Comparison of ENCODE assay signal across 23 cellular contexts in genomic region chr7:48074231-48074654, GRCh38. TPM values are rescaled to one million over a fixed set of nuclear protein-coding genes. Genes with fewer than 3 reads are reported as not detected.
DNase-seq lines count a peak whose midpoint lies in the region; ATAC-seq and TF ChIP-seq lines count a peak whose summit lies in the region.
"Had no signal": no experiment of that assay in that cellular context is flagged by ENCODE, and none has a peak within 500 bp of the region (broad histone marks: within the 10 kb centered on the region; RNA-seq: fewer than 3 reads in every experiment).

No MANE protein-coding gene starts in this region.

- H3K27ac Mint-ChIP-seq in activated naive CD8-positive, alpha-beta T cell treated with anti-CD3 and anti-CD28 coated beads, Interleukin-2, amount 10 ng/mL, durations not matched to agents 7 days and 5 days: no peak overlapping the region
- H3K27ac Mint-ChIP-seq in activated naive CD8-positive, alpha-beta T cell treated with anti-CD3 and anti-CD28 coated beads, Interleukin-2, amount 50 U/mL, for 24 hours: no peak overlapping the region
- H3K27ac Mint-ChIP-seq in Caco-2 (ENCODE audit: unreplicated experiment): no peak overlapping the region

- H3K27me3 Mint-ChIP-seq in activated naive CD8-positive, alpha-beta T cell treated with anti-CD3 and anti-CD28 coated beads, Interleukin-2, amount 10 ng/mL, durations not matched to agents 7 days and 5 days: peaks cover 2% of the 10 kb centered on the region
- H3K27me3 Mint-ChIP-seq in activated naive CD8-positive, alpha-beta T cell treated with anti-CD3 and anti-CD28 coated beads, Interleukin-2, amount 50 U/mL, for 24 hours: no peaks in the 10 kb centered on the region
- no peaks in the 10 kb centered on the region for H3K27me3 Mint-ChIP-seq in Caco-2 (ENCODE audit: insufficient read depth, unreplicated experiment)
- H3K27me3 Mint-ChIP-seq: CD8-positive, alpha-beta memory T cell had no signal

- in situ Hi-C loops in SK-MEL-5 (cut with HindIII; ENCODE audit: low pct_unique_long_range_greater_than_20kb, low sequenced_read_pairs): no loop called here

- DNase-seq in activated naive CD8-positive, alpha-beta T cell treated with anti-CD3 and anti-CD28 coated beads, Interleukin-2, amount 10 ng/mL, durations not matched to agents 7 days and 5 days: no peak
- DNase-seq in activated naive CD8-positive, alpha-beta T cell treated with anti-CD3 and anti-CD28 coated beads, Interleukin-2, amount 50 U/mL, for 24 hours: no peak
- DNase-seq in SK-MEL-5 (ENCODE audit: low read depth, low spot score): peak; percentile 96
- DNase-seq in foreskin keratinocyte: peak in 1 of 2 donors; percentile 51
- DNase-seq in A673 (ENCODE audit: low spot score): no peak
- no peak for DNase-seq in DMS53 treated with DMSO at 0.1 percent for 48 hours (lab: John Stamatoyannopoulos, UW; ENCODE audit: unreplicated experiment)
- no peak for DNase-seq in Caco-2
- DNase-seq: activated CD4-positive, alpha-beta T cell treated with anti-CD3 and anti-CD28 coated beads, Interleukin-2, amount 50 U/mL, for 4 hours; activated T-cell treated with anti-CD3 and anti-CD28 coated beads, Interleukin-2, amount 50 U/mL, for 1 hour; adrenal gland; caudate nucleus; CD8-positive, alpha-beta memory T cell; effector CD4-positive, alpha-beta T cell; esophagus squamous epithelium; left cardiac atrium; NCI-H1930; NCI-H510A; right cardiac atrium; stimulated activated naive CD8-positive, alpha-beta T cell treated with anti-CD3 and anti-CD28 coated beads, Interleukin-15, Interleukin-2, amounts not matched to agents 100 U/mL and 50 U/mL, for 24 hours; transverse colon had no signal

- intact Hi-C loops in A673 (cut with micrococcal nuclease; ENCODE audit: unreplicated experiment): no loop called here
- intact Hi-C loops in Caco-2 (cut with micrococcal nuclease; ENCODE audit: unreplicated experiment): no loop called here

- H3K4me3 ChIP-seq in A673 (ENCODE audit: low read depth, low read length, poor library complexity, severe bottlenecking) (no peak overlapping the region), Caco-2 (ENCODE audit: low read depth, low read length) (no peak overlapping the region)
- H3K4me3 ChIP-seq: adrenal gland, esophagus squamous epithelium, transverse colon had no signal

- BruUV-seq in A673 (replicated peaks; lab: Mats Ljungman, UMichigan) (no TSS peak), Caco-2 (replicated peaks; lab: Mats Ljungman, UMichigan) (no TSS peak)

- TF ChIP-seq CTCF in foreskin keratinocyte (conservative IDR thresholded peaks at IDR 0.05) (no peak), A673 (conservative IDR thresholded peaks at IDR 0.05; ENCODE audit: low read depth, low read length) (no peak), Caco-2 (IDR thresholded peaks at IDR 0.05; ENCODE audit: insufficient read depth in 1 of 2, low read depth in 1 of 2, low read length in 1 of 2, severe bottlenecking in 1 of 2, unreplicated experiment in 1 of 2) (no peak)

- no peaks in the 10 kb centered on the region for H3K27me3 ChIP-seq in foreskin keratinocyte
- no peaks in the 10 kb centered on the region for H3K27me3 ChIP-seq in A673 (replicated peaks; ENCODE audit: insufficient read depth, low read depth, low read length, poor library complexity)
- H3K27me3 ChIP-seq in Caco-2 (replicated peaks; ENCODE audit: control insufficient read depth, insufficient read depth, low read length): no peaks in the 10 kb centered on the region
- H3K27me3 ChIP-seq: adrenal gland, esophagus squamous epithelium, transverse colon had no signal

- CTCF ChIA-PET in A673 (lab: Charles Lee) (no interaction called here), Caco-2 (lab: Charles Lee) (no interaction called here)

- peak; percentile 18 for ATAC-seq in activated naive CD8-positive, alpha-beta T cell treated with anti-CD3 and anti-CD28 coated beads, Interleukin-2, amount 10 ng/mL, durations not matched to agents 7 days and 5 days (ENCODE audit: low read depth)
- no peak for ATAC-seq in activated naive CD8-positive, alpha-beta T cell treated with anti-CD3 and anti-CD28 coated beads, Interleukin-2, amount 50 U/mL, for 24 hours
- peak; percentile 79 for ATAC-seq in foreskin keratinocyte
- no peak for ATAC-seq in GM21360 (IDR thresholded peaks at IDR 0.05; ENCODE audit: unreplicated experiment)
- ATAC-seq: left cardiac atrium; right cardiac atrium; stimulated activated naive CD8-positive, alpha-beta T cell treated with anti-CD3 and anti-CD28 coated beads, Interleukin-15, Interleukin-2, amounts not matched to agents 100 U/mL and 50 U/mL, for 24 hours had no signal

- H3K4me1 Mint-ChIP-seq in activated naive CD8-positive, alpha-beta T cell treated with anti-CD3 and anti-CD28 coated beads, Interleukin-2, amount 10 ng/mL, durations not matched to agents 7 days and 5 days: peaks cover 4% of the 10 kb centered on the region
- H3K4me1 Mint-ChIP-seq in activated naive CD8-positive, alpha-beta T cell treated with anti-CD3 and anti-CD28 coated beads, Interleukin-2, amount 50 U/mL, for 24 hours: peaks cover 5% of the 10 kb centered on the region
- no peaks in the 10 kb centered on the region for H3K4me1 Mint-ChIP-seq in Caco-2 (ENCODE audit: low read depth, unreplicated experiment)

- peaks cover 2% of the 10 kb centered on the region for H3K36me3 Mint-ChIP-seq in activated naive CD8-positive, alpha-beta T cell treated with anti-CD3 and anti-CD28 coated beads, Interleukin-2, amount 10 ng/mL, durations not matched to agents 7 days and 5 days
- no peaks in the 10 kb centered on the region for H3K36me3 Mint-ChIP-seq in activated naive CD8-positive, alpha-beta T cell treated with anti-CD3 and anti-CD28 coated beads, Interleukin-2, amount 50 U/mL, for 24 hours (ENCODE audit: low read depth)
- no peaks in the 10 kb centered on the region for H3K36me3 Mint-ChIP-seq in Caco-2 (ENCODE audit: insufficient read depth, unreplicated experiment)

- peaks cover 6% of the 10 kb centered on the region for H3K9me3 Mint-ChIP-seq in activated naive CD8-positive, alpha-beta T cell treated with anti-CD3 and anti-CD28 coated beads, Interleukin-2, amount 10 ng/mL, durations not matched to agents 7 days and 5 days
- H3K9me3 Mint-ChIP-seq in activated naive CD8-positive, alpha-beta T cell treated with anti-CD3 and anti-CD28 coated beads, Interleukin-2, amount 50 U/mL, for 24 hours: peaks cover 5% of the 10 kb centered on the region
- peaks cover 9% of the 10 kb centered on the region for H3K9me3 Mint-ChIP-seq in Caco-2 (ENCODE audit: unreplicated experiment)

- no peaks in the 10 kb centered on the region for H3K9me3 ChIP-seq in A673 (ENCODE audit: low read depth, low read length, poor library complexity, severe bottlenecking)
- no peaks in the 10 kb centered on the region for H3K9me3 ChIP-seq in Caco-2
- H3K9me3 ChIP-seq: adrenal gland, esophagus squamous epithelium, transverse colon had no signal

- no peaks in the 10 kb centered on the region for H3K4me1 ChIP-seq in foreskin keratinocyte
- peaks cover 5% of the 10 kb centered on the region for H3K4me1 ChIP-seq in A673 (ENCODE audit: insufficient read depth, low read length, poor library complexity, severe bottlenecking)
- H3K4me1 ChIP-seq in Caco-2: no peaks in the 10 kb centered on the region; the same call in 1 of the 2 replicates
- H3K4me1 ChIP-seq: adrenal gland had no signal

- POLR2A ChIA-PET in activated naive CD8-positive, alpha-beta T cell treated with anti-CD3 and anti-CD28 coated beads, Interleukin-2, amount 10 ng/mL, durations not matched to agents 7 days and 5 days (lab: Charles Lee): interaction anchor here (1.3 kb wide), 1 partner anchor 13 kb away, joined by 3 read pairs; no protein-coding TSS in a partner anchor
- POLR2A ChIA-PET in A673 (lab: Charles Lee; ENCODE audit: low non-redundant PET) (no interaction called here), Caco-2 (lab: Charles Lee) (no interaction called here)

- H3K36me3 ChIP-seq in A673 (ENCODE audit: insufficient read depth, low read length, poor library complexity, severe bottlenecking): no peaks in the 10 kb centered on the region
- H3K36me3 ChIP-seq in Caco-2 (ENCODE audit: control insufficient read depth, insufficient read depth, low read length): no peaks in the 10 kb centered on the region
- H3K36me3 ChIP-seq: adrenal gland, esophagus squamous epithelium, transverse colon had no signal

- H3K4me3 Mint-ChIP-seq in activated naive CD8-positive, alpha-beta T cell treated with anti-CD3 and anti-CD28 coated beads, Interleukin-2, amount 10 ng/mL, durations not matched to agents 7 days and 5 days: no peak overlapping the region
- no peak overlapping the region for H3K4me3 Mint-ChIP-seq in activated naive CD8-positive, alpha-beta T cell treated with anti-CD3 and anti-CD28 coated beads, Interleukin-2, amount 50 U/mL, for 24 hours
- H3K4me3 Mint-ChIP-seq in Caco-2 (ENCODE audit: unreplicated experiment): no peak overlapping the region
- H3K4me3 Mint-ChIP-seq: CD8-positive, alpha-beta memory T cell had no signal

- H3K27ac ChIP-seq in foreskin keratinocyte: no peak overlapping the region
- no peak overlapping the region for H3K27ac ChIP-seq in A673 (ENCODE audit: low read depth, low read length, poor library complexity, severe bottlenecking)
- H3K27ac ChIP-seq: adrenal gland, esophagus squamous epithelium, transverse colon had no signal

RNA-seq across cellular contexts. Expression of gene UPP1, which starts 14.8 kb away (rescaled TPM):
- total RNA-seq in activated naive CD8-positive, alpha-beta T cell treated with anti-CD3 and anti-CD28 coated beads, Interleukin-2, amount 10 ng/mL, durations not matched to agents 7 days and 5 days: 10 to 100 TPM; 50.4 to 55.1 TPM
- total RNA-seq in SK-MEL-5 (2014; rRNA removed; shearing (Covaris generic)): 140 and 162 TPM in 2 replicates
- 332 and 400 TPM in 2 replicates for polyA plus RNA-seq in SK-MEL-5 (2015; cell fraction: cytosol; rRNA removed)
- 1,097 and 1,145 TPM in 2 replicates for polyA plus RNA-seq in SK-MEL-5 (2015; cell fraction: nucleus; rRNA removed)
- total RNA-seq in foreskin keratinocyte: 165 and 226 TPM in 2 replicates
- 232 and 331 TPM in 2 replicates for polyA plus RNA-seq in foreskin keratinocyte
- total RNA-seq in A673 (2021): 5.5 TPM in 2 replicates
- 18.7 and 20.6 TPM in 2 replicates for total RNA-seq in Caco-2 (2022)

RNA-seq across cellular contexts. Expression of gene C7orf57, which starts 38.9 kb away (rescaled TPM):
- under 1 TPM; 0.14 to 0.40 TPM for total RNA-seq in activated naive CD8-positive, alpha-beta T cell treated with anti-CD3 and anti-CD28 coated beads, Interleukin-2, amount 10 ng/mL, durations not matched to agents 7 days and 5 days
- total RNA-seq in SK-MEL-5 (2014; rRNA removed; shearing (Covaris generic)): 0.48 and 0.79 TPM in 2 replicates
- 0.19 and 0.52 TPM in 2 replicates for polyA plus RNA-seq in SK-MEL-5 (2015; cell fraction: cytosol; rRNA removed)
- 1.3 and 8.4 TPM in 2 replicates for polyA plus RNA-seq in SK-MEL-5 (2015; cell fraction: nucleus; rRNA removed)
- total RNA-seq in foreskin keratinocyte: 0.28 and 0.44 TPM in 2 replicates
- 0.17 and 0.20 TPM in 2 replicates for polyA plus RNA-seq in foreskin keratinocyte
- total RNA-seq in A673 (2021): not detected in 2 replicates
- total RNA-seq in Caco-2 (2022): not detected in 2 replicates
- total RNA-seq: right cardiac atrium, transverse colon had no signal
- polyA plus RNA-seq: adrenal gland; AG04450; CD8-positive, alpha-beta memory T cell; right cardiac atrium had no signal

RNA-seq across cellular contexts. Expression of gene SUN3, which starts 45.3 kb away (rescaled TPM):
- total RNA-seq in activated naive CD8-positive, alpha-beta T cell treated with anti-CD3 and anti-CD28 coated beads, Interleukin-2, amount 10 ng/mL, durations not matched to agents 7 days and 5 days: not detected
- total RNA-seq in SK-MEL-5 (2014; rRNA removed; shearing (Covaris generic)): 0.45 TPM in 1 of 2 replicates, not detected in the other
- not detected in 2 replicates for polyA plus RNA-seq in SK-MEL-5 (2015; cell fraction: cytosol; rRNA removed)
- 8.3 and 11.1 TPM in 2 replicates for polyA plus RNA-seq in SK-MEL-5 (2015; cell fraction: nucleus; rRNA removed)
- total RNA-seq in foreskin keratinocyte (not detected in 2 replicates), A673 (2021) (not detected in 2 replicates), Caco-2 (2022) (not detected in 2 replicates)
- polyA plus RNA-seq in foreskin keratinocyte: 0.12 TPM in 1 of 2 replicates, not detected in the other
- total RNA-seq: adrenal gland; CD8-positive, alpha-beta memory T cell; Daoy; esophagus squamous epithelium; left cardiac atrium; right cardiac atrium; transverse colon had no signal
- polyA plus RNA-seq: AG04450; CD8-positive, alpha-beta memory T cell; right cardiac atrium had no signal

Comparison
In these comparisons a context has a peak if more than half of its experiments do, and no peak if none do; other contexts are left out.
1. ATAC-seq: peak in activated naive CD8-positive, alpha-beta T cell treated with anti-CD3 and anti-CD28 coated beads, Interleukin-2, amount 10 ng/mL, durations not matched to agents 7 days and 5 days (single experiment) and foreskin keratinocyte (single experiment); none in activated naive CD8-positive, alpha-beta T cell treated with anti-CD3 and anti-CD28 coated beads, Interleukin-2, amount 50 U/mL, for 24 hours (single experiment) and GM21360 (single experiment).